17 cellular contexts compared by ENCODE assay signal in genomic region chr1:162922196-162922595, GRCh38.
A peak's percentile ranks its signal among the peaks of the same experiment; 100 is the strongest.
DNase-seq lines count a peak whose midpoint lies in the region; TF ChIP-seq lines count a peak whose summit lies in the region.
"Had no signal": no experiment of that assay in that cellular context is flagged by ENCODE, and none has a peak within 500 bp of the region (broad histone marks: within the 10 kb centered on the region; RNA-seq: fewer than 3 reads in every experiment).

No MANE protein-coding gene starts in this region.

- H3K9ac ChIP-seq in BLaER1 treated with 17β-estradiol and CSF1 and Interleukin-3, amounts not matched to agents 10 nM and 100 nM = peak overlapping the region in 2 of 11 experiments; percentile 9 to 31; a peak in 1 of 22 replicates

- no peaks in the 10 kb centered on the region for H3K36me3 ChIP-seq in BLaER1 treated with 17β-estradiol and CSF1 and Interleukin-3, amounts not matched to agents 10 nM and 100 nM
- no peaks in the 10 kb centered on the region for H3K36me3 ChIP-seq in Peyer's patch
- H3K36me3 ChIP-seq: adrenal gland, tibial artery had no signal

- no peaks in the 10 kb centered on the region for H4K20me1 ChIP-seq in BLaER1 treated with 17β-estradiol and CSF1 and Interleukin-3, amounts not matched to agents 10 nM and 100 nM

- TF ChIP-seq CTCF in Peyer's patch (IDR thresholded peaks at IDR 0.05) = no peak

- TF ChIP-seq POLR2A in Peyer's patch (IDR thresholded peaks at IDR 0.05) = no peak

- H3K4me3 ChIP-seq in BLaER1 treated with 17β-estradiol and CSF1 and Interleukin-3, amounts not matched to agents 10 nM and 100 nM = no peak overlapping the region; a peak in 1 of 20 replicates
- no peak overlapping the region for H3K4me3 ChIP-seq in Peyer's patch
- H3K4me3 ChIP-seq: adrenal gland, tibial artery had no signal

- H3K4me1 ChIP-seq in BLaER1 treated with 17β-estradiol and CSF1 and Interleukin-3, amounts not matched to agents 10 nM and 100 nM = peaks cover 33 to 44% (median 39%) of the 10 kb centered on the region in 10 experiments
- H3K4me1 ChIP-seq in Peyer's patch = no peaks in the 10 kb centered on the region
- H3K4me1 ChIP-seq: adrenal gland, tibial artery had no signal

- H3K4me2 ChIP-seq in BLaER1 treated with 17β-estradiol and CSF1 and Interleukin-3, amounts not matched to agents 10 nM and 100 nM = peak overlapping the region; percentile 50 to 77 (median 67)

- H3K9me3 ChIP-seq in BLaER1 treated with 17β-estradiol and CSF1 and Interleukin-3, amounts not matched to agents 10 nM and 100 nM (replicated peaks in 1 of 11) = no peaks in the 10 kb centered on the region
- H3K9me3 ChIP-seq in Peyer's patch = no peaks in the 10 kb centered on the region
- H3K9me3 ChIP-seq: adrenal gland, tibial artery had no signal

- H3K27me3 ChIP-seq in BLaER1 treated with 17β-estradiol and CSF1 and Interleukin-3, amounts not matched to agents 10 nM and 100 nM = no peaks in the 10 kb centered on the region
- no peaks in the 10 kb centered on the region for H3K27me3 ChIP-seq in Peyer's patch
- H3K27me3 ChIP-seq: adrenal gland, tibial artery had no signal

- peak overlapping the region in 10 of 11 experiments; percentile 20 to 72 (median 52); a peak in 17 of 22 replicates for H3K27ac ChIP-seq in BLaER1 treated with 17β-estradiol and CSF1 and Interleukin-3, amounts not matched to agents 10 nM and 100 nM
- H3K27ac ChIP-seq in Peyer's patch = no peak overlapping the region
- H3K27ac ChIP-seq: adrenal gland, tibial artery had no signal

- DNase-seq in EH (ENCODE audit: low read depth) (peak; percentile 43), NOMO-1 (lab: John Stamatoyannopoulos, UW; ENCODE audit: unreplicated experiment in 2 of 2) (peak; percentile 68 to 93), foreskin melanocyte (peak; percentile 11), Peyer's patch (no peak), iPS-NIHi7 (ENCODE audit: extremely low spot score) (no peak), CD1c-positive myeloid dendritic cell (ENCODE audit: extremely low spot score) (no peak)
- DNase-seq: activated CD4-positive, CD25-positive, alpha-beta regulatory T cell; adrenal gland; effector memory CD4-positive, alpha-beta T cell; hypothalamus; midbrain; NK-92 treated with Interleukin-12 subunit alpha and Interleukin-12 subunit beta, amount 100 ng/mL, for 24 hours; SIG-M5; stimulated activated CD4-positive, alpha-beta T cell treated with anti-CD3 and anti-CD28 coated beads, Interleukin-12 subunit alpha, Interleukin-12 subunit beta, amount 100 ng/mL, for 4 hours; T-helper 17 cell; tibial artery had no signal

Comparison
In these comparisons a context has a peak if more than half of its experiments do, and no peak if none do; other contexts are left out.
1. H3K27ac ChIP-seq: peak in BLaER1 treated with 17β-estradiol and CSF1 and Interleukin-3, amounts not matched to agents 10 nM and 100 nM (10 of 11); none in Peyer's patch (0 of 4).
2. DNase-seq: peak in EH (single experiment), NOMO-1 (2 of 2) and foreskin melanocyte (single experiment); none in Peyer's patch (0 of 3), iPS-NIHi7 (single experiment) and CD1c-positive myeloid dendritic cell (single experiment).